Comparison of ENCODE assay signal across 5 cellular contexts in the genomic region with DNA sequence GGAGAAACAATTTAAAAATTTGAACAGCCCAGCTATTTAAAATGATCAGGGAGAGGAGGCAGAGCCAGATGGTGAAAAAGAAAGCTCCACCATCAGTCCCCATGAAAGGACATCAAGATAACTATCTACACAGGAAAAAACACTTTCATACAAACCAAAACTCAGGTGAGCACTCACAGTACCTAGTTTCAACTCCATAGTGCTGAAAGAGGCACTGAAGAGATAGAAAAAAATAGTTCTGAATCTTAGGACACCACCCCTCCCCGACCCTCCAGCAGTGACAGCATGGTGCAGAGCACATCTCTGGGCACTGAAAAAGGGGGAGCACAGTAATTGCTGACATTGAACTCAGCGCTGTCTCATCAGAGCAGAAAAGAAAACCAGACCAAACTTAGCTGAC.
"Had no signal": no experiment of that assay in that cellular context is flagged by ENCODE, and none has a peak within 500 bp of the region (broad histone marks: within the 10 kb centered on the region; RNA-seq: fewer than 3 reads in every experiment).

No MANE protein-coding gene starts in this region.

- DNase-seq: H9, HCEC 1CT, IMR-90 had no signal

- H3K4me3 ChIP-seq: GM23338, K562 had no signal

- H2AFZ ChIP-seq: GM23338 had no signal

- H3K4me2 ChIP-seq: GM23338 had no signal
